Comparison of ENCODE assay signal across 8 cellular contexts in genomic region chr21:46322351-46323226, GRCh38. TPM values are rescaled to one million over a fixed set of nuclear protein-coding genes. Genes with fewer than 3 reads are reported as not detected.
DNase-seq lines count a peak whose midpoint lies in the region; ATAC-seq, FAIRE-seq and TF ChIP-seq lines count a peak whose summit lies in the region.

No MANE protein-coding gene starts in this region.

- peak overlapping the region; percentile 98 for H3K27ac ChIP-seq in SJSA1
- peak overlapping the region; percentile 16 for H3K27ac ChIP-seq in epithelial cell of prostate
- no peak overlapping the region for H3K27ac ChIP-seq in neural cell (ENCODE audit: low read length)

- peak overlapping the region; percentile 31 for H3K9ac ChIP-seq in neural cell (ENCODE audit: low read length)

- peak overlapping the region; percentile 93 for H3K4me3 ChIP-seq in SJSA1
- H3K4me3 ChIP-seq in neural cell (ENCODE audit: low read length), result peak overlapping the region; percentile 83

- H3K9me2 ChIP-seq in neural cell (ENCODE audit: insufficient read depth, low read length), result no peaks in the 10 kb centered on the region

- FAIRE-seq in RCC 7860 (lab: Jason Lieb, UNC), result no peak

- TF ChIP-seq CTCF in neural cell (IDR thresholded peaks at IDR 0.05; ENCODE audit: poor library complexity, severe bottlenecking), result no peak

- ATAC-seq in GM21526 (IDR thresholded peaks at IDR 0.05; ENCODE audit: low FRiP score, unreplicated experiment) (no peak), GM21390 (IDR thresholded peaks at IDR 0.05; ENCODE audit: unreplicated experiment) (no peak)

- no peak overlapping the region for H2AFZ ChIP-seq in neural cell (ENCODE audit: low read depth, low read length)

- peaks cover 43% of the 10 kb centered on the region for H3K4me1 ChIP-seq in SJSA1 (replicated peaks)

- H3K27me3 ChIP-seq in SJSA1 (replicated peaks) (no peaks in the 10 kb centered on the region), neural cell (ENCODE audit: insufficient read depth, low read depth, low read length) (no peaks in the 10 kb centered on the region)

- H4K20me1 ChIP-seq in neural cell (ENCODE audit: insufficient read depth), result no peaks in the 10 kb centered on the region

- no peaks in the 10 kb centered on the region for H3F3A ChIP-seq in neural cell (ENCODE audit: insufficient read depth, low read length, poor library complexity, severe bottlenecking)

- H3K79me2 ChIP-seq in neural cell (replicated peaks; ENCODE audit: insufficient read depth, low read length), result peaks cover 45% of the 10 kb centered on the region

- H3K4me2 ChIP-seq in neural cell (ENCODE audit: low read length), result peak overlapping the region; percentile 83

- TF ChIP-seq EP300 in neural cell (conservative IDR thresholded peaks at IDR 0.05; ENCODE audit: poor library complexity, severe bottlenecking), result no peak

- H3K9me3 ChIP-seq in SJSA1 (replicated peaks), result peaks cover 4% of the 10 kb centered on the region; the same call in 1 of the 2 replicates
- H3K9me3 ChIP-seq in neural cell (ENCODE audit: low read length), result no peaks in the 10 kb centered on the region

- H3K36me3 ChIP-seq in SJSA1, result peaks cover 80% of the 10 kb centered on the region
- H3K36me3 ChIP-seq in neural cell (ENCODE audit: insufficient read depth, low read length), result no peaks in the 10 kb centered on the region

- peak; percentile 11 for DNase-seq in activated naive CD4-positive, alpha-beta T cell treated with Interleukin-2 at 50 U/mL for 16 hours
- no peak for DNase-seq in activated naive CD4-positive, alpha-beta T cell (lab: John Stamatoyannopoulos, UW)
- DNase-seq in SJSA1 (ENCODE audit: low read depth in 1 of 2, low spot score in 2 of 2) (peak in 1 of 2 experiments; percentile 38), epithelial cell of prostate (ENCODE audit: low read depth, low spot score) (no peak), RCC 7860 (ENCODE audit: low spot score) (no peak)

- TF ChIP-seq RAD21 in neural cell (conservative IDR thresholded peaks at IDR 0.05), result no peak

TF ChIP-seq in neural cell, 6 proteins besides CTCF, POLR2A, EP300 and RAD21:
- TF ChIP-seq MXI1 (conservative IDR thresholded peaks at IDR 0.05; ENCODE audit: poor library complexity, severe bottlenecking) (no peak), REST (IDR thresholded peaks at IDR 0.05; ENCODE audit: borderline replicate concordance) (no peak), EZH2 (IDR thresholded peaks at IDR 0.05; ENCODE audit: borderline replicate concordance, insufficient read depth, low read length, poor library complexity, severe bottlenecking) (no peak), SMC3 (conservative IDR thresholded peaks at IDR 0.05; ENCODE audit: poor library complexity) (no peak), TAF1 (IDR thresholded peaks at IDR 0.05; ENCODE audit: low read depth) (no peak), POLR2AphosphoS5 (IDR thresholded peaks at IDR 0.05) (no peak)

RNA-seq across cellular contexts. Expression of gene C21orf58, which starts 1.1 kb away (rescaled TPM):
- total RNA-seq in SJSA1 (2014; rRNA removed; shearing (Covaris generic)), result 20.3 and 20.9 TPM in 2 replicates
- polyA plus RNA-seq in neural cell, result 2.8 and 3.0 TPM in 2 replicates
- 3.7 and 5.0 TPM in 2 replicates for polyA minus RNA-seq in neural cell

RNA-seq across cellular contexts. Expression of gene PCNT, which starts 1.4 kb away (rescaled TPM):
- total RNA-seq in SJSA1 (2014; rRNA removed; shearing (Covaris generic)), result 48.0 and 57.3 TPM in 2 replicates
- 28.2 and 45.1 TPM in 2 replicates for polyA plus RNA-seq in neural cell
- polyA minus RNA-seq in neural cell, result 27.3 and 32.0 TPM in 2 replicates

RNA-seq across cellular contexts. Expression of gene YBEY, which starts 36.4 kb away (rescaled TPM):
- 2.7 and 18.4 TPM in 2 replicates for total RNA-seq in SJSA1 (2014; rRNA removed; shearing (Covaris generic))
- 88.4 and 95.3 TPM in 2 replicates for polyA plus RNA-seq in neural cell
- polyA minus RNA-seq in neural cell, result 22.2 and 28.7 TPM in 2 replicates

RNA-seq across cellular contexts. Expression of gene MCM3AP, which starts 37.2 kb away (rescaled TPM):
- 80.9 and 88.7 TPM in 2 replicates for total RNA-seq in SJSA1 (2014; rRNA removed; shearing (Covaris generic))
- 74.2 and 90.7 TPM in 2 replicates for polyA plus RNA-seq in neural cell
- 102 and 105 TPM in 2 replicates for polyA minus RNA-seq in neural cell
